ENCODE assay signal across 29 cellular contexts in the genomic region with DNA sequence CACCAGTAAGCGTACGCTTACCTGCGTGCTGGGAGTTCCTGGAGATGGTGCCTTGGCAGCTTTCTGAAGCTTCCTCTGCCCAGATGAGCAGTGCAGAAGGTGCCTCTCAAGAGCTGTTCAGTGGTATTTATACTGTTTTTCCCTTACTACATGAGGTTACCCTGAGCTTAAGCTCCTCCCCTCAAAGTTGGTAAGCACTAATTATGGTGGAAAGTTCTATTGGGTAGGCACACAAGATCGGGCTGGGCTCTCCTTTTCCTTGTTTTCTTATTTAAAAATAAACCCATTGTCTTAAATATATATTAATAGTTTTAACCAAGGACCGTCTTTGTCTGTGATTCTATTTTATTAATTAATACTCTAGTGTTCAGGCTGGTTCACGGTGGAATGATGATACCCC. TPM values are rescaled to one million over a fixed set of nuclear protein-coding genes. Genes with fewer than 3 reads are reported as not detected.
"Had no signal": no experiment of that assay in that cellular context is flagged by ENCODE, and none has a peak within 500 bp of the region (broad histone marks: within the 10 kb centered on the region; RNA-seq: fewer than 3 reads in every experiment).

COL10A1 (minus strand) TSS at position 101 of the 400 bp plus-strand sequence. CDS start 640 bp downstream, outside the sequence.

- H3K4me3 ChIP-seq: coronary artery, dorsolateral prefrontal cortex, esophagus muscularis mucosa, gastrocnemius medialis, heart right ventricle, left lung, lower lobe of right lung, mucosa of descending colon had no signal

- ATAC-seq: gastrocnemius medialis; heart right ventricle; left cardiac atrium; left lung; left ventricle myocardium superior; lower lobe of right lung; mucosa of descending colon; naive thymus-derived CD4-positive, alpha-beta T cell had no signal

- H3K36me3 ChIP-seq: gastrocnemius medialis, lower lobe of right lung had no signal

- H3K27me3 ChIP-seq: dorsolateral prefrontal cortex, esophagus muscularis mucosa, gastrocnemius medialis, heart right ventricle, left lung had no signal

- DNase-seq: dermis blood vessel endothelial cell; dorsolateral prefrontal cortex; effector CD4-positive, alpha-beta T cell; effector memory CD4-positive, alpha-beta T cell; foreskin fibroblast; foreskin melanocyte; gastrocnemius medialis; glutamatergic neuron; head of caudate nucleus; heart right ventricle; hippocampal formation; left cardiac atrium; left lung; left ventricle myocardium superior; lower lobe of right lung; mesenchymal stem cell; mucosa of descending colon; naive thymus-derived CD4-positive, alpha-beta T cell had no signal

- FAIRE-seq: colon, endothelial cell of umbilical vein, keratinocyte had no signal

- H3K9me3 ChIP-seq: esophagus muscularis mucosa, gastrocnemius medialis, heart right ventricle, left lung, lower lobe of right lung, mucosa of descending colon had no signal

- H3K4me1 ChIP-seq: gastrocnemius medialis, left lung had no signal

- H3K27ac ChIP-seq: coronary artery, dorsolateral prefrontal cortex, esophagus muscularis mucosa, gastrocnemius medialis, left lung, lower lobe of right lung had no signal

RNA-seq across cellular contexts. Expression of gene COL10A1, which starts in this region (rescaled TPM):
- total RNA-seq: dermis blood vessel endothelial cell; endothelial cell of umbilical vein; epithelial cell of proximal tubule; esophagus muscularis mucosa; gastrocnemius medialis; glomerular endothelial cell; kidney epithelial cell; left cardiac atrium; left ventricle myocardium superior; lung microvascular endothelial cell; mesothelial cell of epicardium; mucosa of descending colon; naive thymus-derived CD4-positive, alpha-beta T cell had no signal
- polyA plus RNA-seq: endothelial cell of umbilical vein, esophagus, keratinocyte had no signal
